ENCODE assay signal across 8 cellular contexts in genomic region chr5:9898319-9898718, GRCh38.
DNase-seq lines count a peak whose midpoint lies in the region; ATAC-seq and TF ChIP-seq lines count a peak whose summit lies in the region.
"Had no signal": no experiment of that assay in that cellular context is flagged by ENCODE, and none has a peak within 500 bp of the region (broad histone marks: within the 10 kb centered on the region; RNA-seq: fewer than 3 reads in every experiment).

No MANE protein-coding gene starts in this region.

- no peak overlapping the region for H3K27ac ChIP-seq in smooth muscle cell (ENCODE audit: low read depth)

- no peak overlapping the region for H3K4me3 ChIP-seq in smooth muscle cell

- no peaks in the 10 kb centered on the region for H3K9me3 ChIP-seq in smooth muscle cell (replicated peaks; ENCODE audit: low read depth)

- H4K20me1 ChIP-seq in smooth muscle cell (ENCODE audit: low read depth): no peaks in the 10 kb centered on the region

- H3F3A ChIP-seq in smooth muscle cell (ENCODE audit: low read depth): no peaks in the 10 kb centered on the region

- no peaks in the 10 kb centered on the region for H3K27me3 ChIP-seq in smooth muscle cell (ENCODE audit: low read depth)

- WGBS in smooth muscle cell (ENCODE audit: low lambda C conversion rate): 45% methylated on average over 4 of the region's 4 CpGs

- TF ChIP-seq CTCF in smooth muscle cell (IDR thresholded peaks at IDR 0.05; ENCODE audit: borderline replicate concordance, insufficient read depth, poor library complexity, severe bottlenecking): peak; percentile 34

- H3K36me3 ChIP-seq in smooth muscle cell (ENCODE audit: low read depth): no peaks in the 10 kb centered on the region

- H3K4me1 ChIP-seq in smooth muscle cell (ENCODE audit: low read depth): no peaks in the 10 kb centered on the region

- H3K79me2 ChIP-seq in smooth muscle cell (ENCODE audit: low read depth): no peaks in the 10 kb centered on the region

- no peak overlapping the region for H3K9ac ChIP-seq in smooth muscle cell (ENCODE audit: low read depth)

- peak; percentile 53 for ATAC-seq in GM19467 (IDR thresholded peaks at IDR 0.05; ENCODE audit: unreplicated experiment)
- ATAC-seq in HG02840 (IDR thresholded peaks at IDR 0.05; ENCODE audit: low FRiP score, unreplicated experiment): no peak
- ATAC-seq in GM21528 (IDR thresholded peaks at IDR 0.05; ENCODE audit: low FRiP score, unreplicated experiment): no peak

- DNase-seq in NCI-H748 treated with DMSO at 0.1 percent for 48 hours (lab: John Stamatoyannopoulos, UW) (peak; percentile 67), fibroblast of the conjunctiva (ENCODE audit: low read depth) (peak; percentile 8), smooth muscle cell (lab: John Stamatoyannopoulos, UW; ENCODE audit: unreplicated experiment) (no peak)
- no peak for DNase-seq in stimulated activated CD4-positive, alpha-beta T cell treated with anti-CD3 and anti-CD28 coated beads, Interleukin-4, amount 100 ng/mL, for 1 hour
- DNase-seq: stimulated activated naive B cell treated with anti-CD40 and anti-IgM and Interleukin-4, amounts not matched to agents 10 μg/mL and 1 μg/mL and 100 μg/mL, for 72 hours had no signal

- H3K4me2 ChIP-seq in smooth muscle cell: no peak overlapping the region

- peak overlapping the region; percentile 47 for H2AFZ ChIP-seq in smooth muscle cell (ENCODE audit: low read depth)

Comparison
In these comparisons a context has a peak if more than half of its experiments do, and no peak if none do; other contexts are left out.
1. DNase-seq: peak in NCI-H748 treated with DMSO at 0.1 percent for 48 hours (single experiment) and fibroblast of the conjunctiva (single experiment); none in smooth muscle cell (single experiment) and stimulated activated CD4-positive, alpha-beta T cell treated with anti-CD3 and anti-CD28 coated beads, Interleukin-4, amount 100 ng/mL, for 1 hour (single experiment).